In the genomic region with DNA sequence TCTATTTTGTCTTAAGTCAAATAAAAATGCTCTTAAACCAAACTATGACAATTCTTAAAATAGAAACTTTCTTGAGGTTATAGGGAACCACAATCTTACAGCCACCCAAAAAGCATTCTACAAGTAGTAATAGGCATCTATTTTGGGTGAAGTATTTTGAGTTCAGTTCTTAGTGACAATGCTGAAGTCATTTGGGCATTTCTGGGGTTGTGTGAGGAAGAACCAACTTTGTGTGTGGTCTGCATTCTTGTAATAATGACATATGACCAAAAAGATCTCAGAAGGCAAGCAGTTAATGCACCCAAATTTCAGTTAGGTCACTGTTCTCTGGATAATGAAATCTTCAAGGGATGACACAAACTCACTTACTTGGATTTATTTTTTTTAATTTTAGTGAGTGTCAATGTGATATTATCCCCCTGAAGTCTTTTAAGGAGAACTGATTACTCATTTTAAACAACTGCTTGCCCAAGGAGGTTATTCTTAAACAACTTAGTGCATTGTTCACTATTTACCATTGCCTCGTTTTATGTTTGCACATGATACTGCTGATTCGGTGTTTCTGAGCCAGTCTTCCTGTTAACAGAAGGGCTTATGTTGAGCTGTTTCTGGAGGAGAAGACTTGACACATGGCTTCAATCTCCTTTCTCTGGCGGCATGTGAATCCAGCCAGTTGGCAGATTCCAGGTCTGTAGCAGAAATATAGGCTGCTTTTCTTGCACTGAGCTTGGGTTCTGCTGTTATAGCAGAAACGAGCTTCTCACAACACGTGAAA, we compare ENCODE assay signal across 1 cellular context.
TF ChIP-seq lines count a peak whose summit lies in the region.

No MANE protein-coding gene starts in this region.

TF ChIP-seq in HepG2, 621 proteins besides CTCF, POLR2A, EP300 and RAD21 (continued from another document):
- TF ChIP-seq, protein P1, sequence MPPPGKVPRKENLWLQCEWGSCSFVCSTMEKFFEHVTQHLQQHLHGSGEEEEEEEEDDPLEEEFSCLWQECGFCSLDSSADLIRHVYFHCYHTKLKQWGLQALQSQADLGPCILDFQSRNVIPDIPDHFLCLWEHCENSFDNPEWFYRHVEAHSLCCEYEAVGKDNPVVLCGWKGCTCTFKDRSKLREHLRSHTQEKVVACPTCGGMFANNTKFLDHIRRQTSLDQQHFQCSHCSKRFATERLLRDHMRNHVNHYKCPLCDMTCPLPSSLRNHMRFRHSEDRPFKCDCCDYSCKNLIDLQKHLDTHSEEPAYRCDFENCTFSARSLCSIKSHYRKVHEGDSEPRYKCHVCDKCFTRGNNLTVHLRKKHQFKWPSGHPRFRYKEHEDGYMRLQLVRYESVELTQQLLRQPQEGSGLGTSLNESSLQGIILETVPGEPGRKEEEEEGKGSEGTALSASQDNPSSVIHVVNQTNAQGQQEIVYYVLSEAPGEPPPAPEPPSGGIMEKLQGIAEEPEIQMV (CRISPR knock-in tag; IDR thresholded peaks at IDR 0.05; ENCODE audit: low read depth) = no peak
- TF ChIP-seq HOXA9 (CRISPR knock-in tag; IDR thresholded peaks at IDR 0.05; ENCODE audit: borderline replicate concordance) (no peak), ZNF572 (CRISPR knock-in tag; IDR thresholded peaks at IDR 0.05) (no peak), U2AF2 (IDR thresholded peaks at IDR 0.05; ENCODE audit: low read depth, low read length) (no peak), SNAPC2 (CRISPR knock-in tag; IDR thresholded peaks at IDR 0.05) (no peak)
- TF ChIP-seq, protein P2, sequence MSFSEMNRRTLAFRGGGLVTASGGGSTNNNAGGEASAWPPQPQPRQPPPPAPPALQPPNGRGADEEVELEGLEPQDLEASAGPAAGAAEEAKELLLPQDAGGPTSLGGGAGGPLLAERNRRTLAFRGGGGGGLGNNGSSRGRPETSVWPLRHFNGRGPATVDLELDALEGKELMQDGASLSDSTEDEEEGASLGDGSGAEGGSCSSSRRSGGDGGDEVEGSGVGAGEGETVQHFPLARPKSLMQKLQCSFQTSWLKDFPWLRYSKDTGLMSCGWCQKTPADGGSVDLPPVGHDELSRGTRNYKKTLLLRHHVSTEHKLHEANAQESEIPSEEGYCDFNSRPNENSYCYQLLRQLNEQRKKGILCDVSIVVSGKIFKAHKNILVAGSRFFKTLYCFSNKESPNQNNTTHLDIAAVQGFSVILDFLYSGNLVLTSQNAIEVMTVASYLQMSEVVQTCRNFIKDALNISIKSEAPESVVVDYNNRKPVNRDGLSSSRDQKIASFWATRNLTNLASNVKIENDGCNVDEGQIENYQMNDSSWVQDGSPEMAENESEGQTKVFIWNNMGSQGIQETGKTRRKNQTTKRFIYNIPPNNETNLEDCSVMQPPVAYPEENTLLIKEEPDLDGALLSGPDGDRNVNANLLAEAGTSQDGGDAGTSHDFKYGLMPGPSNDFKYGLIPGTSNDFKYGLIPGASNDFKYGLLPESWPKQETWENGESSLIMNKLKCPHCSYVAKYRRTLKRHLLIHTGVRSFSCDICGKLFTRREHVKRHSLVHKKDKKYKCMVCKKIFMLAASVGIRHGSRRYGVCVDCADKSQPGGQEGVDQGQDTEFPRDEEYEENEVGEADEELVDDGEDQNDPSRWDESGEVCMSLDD (CRISPR knock-in tag; IDR thresholded peaks at IDR 0.05; ENCODE audit: borderline replicate concordance) = no peak
